ENCODE assay signal across 8 cellular contexts in genomic region chr5:96934291-96934694, GRCh38. TPM values are rescaled to one million over a fixed set of nuclear protein-coding genes. Genes with fewer than 3 reads are reported as not detected.
A peak's percentile ranks its signal among the peaks of the same experiment; 100 is the strongest.
DNase-seq lines count a peak whose midpoint lies in the region; ATAC-seq lines count a peak whose summit lies in the region.

No MANE protein-coding gene starts in this region.

- H3K9me3 ChIP-seq in BLaER1, result no peaks in the 10 kb centered on the region

- peak; percentile 37 for DNase-seq in H4 (ENCODE audit: low spot score)
- peak in 1 of 34 experiments; percentile 2 for DNase-seq in T-cell
- DNase-seq in fibroblast of peridontal ligament (ENCODE audit: extremely low read depth), result peak; percentile 68
- DNase-seq in NCI-H2227 treated with DMSO at 0.1 percent for 48 hours (lab: John Stamatoyannopoulos, UW), result no peak
- DNase-seq in medulla oblongata (ENCODE audit: extremely low spot score), result no peak

- POLR2A ChIA-PET in T-cell (lab: Charles Lee), result no interaction called here

- H3K27ac ChIP-seq in BLaER1, result peak overlapping the region; percentile 97
- H3K27ac ChIP-seq in rectal smooth muscle tissue (ENCODE audit: low read depth, low read length), result peak overlapping the region; percentile 95

- H3K4me3 ChIP-seq in BLaER1, result peak overlapping the region; percentile 82
- peak overlapping the region; percentile 72 for H3K4me3 ChIP-seq in rectal smooth muscle tissue (ENCODE audit: low read length)

- H3K27ac Mint-ChIP-seq in T-cell, result peak overlapping the region; percentile 96 to 100

- H3K27me3 ChIP-seq in BLaER1, result no peaks in the 10 kb centered on the region
- no peaks in the 10 kb centered on the region for H3K27me3 ChIP-seq in rectal smooth muscle tissue (ENCODE audit: control insufficient read depth, insufficient read depth, low read length)

- CTCF ChIA-PET in T-cell (lab: Charles Lee), result interaction anchor here in 1 of 2 donors (1.0 to 1.2 kb wide), 2 partner anchors 38 to 65 kb away, joined by 3 to 6 read pairs; no protein-coding TSS in a partner anchor

- peaks cover 20% of the 10 kb centered on the region; the same call in 1 of the 2 replicates for H4K20me1 ChIP-seq in BLaER1

- peak overlapping the region; percentile 89 to 94 (median 90) for H3K4me3 Mint-ChIP-seq in T-cell

- H3K4me1 ChIP-seq in BLaER1 (peaks cover 62% of the 10 kb centered on the region), rectal smooth muscle tissue (ENCODE audit: control insufficient read depth, insufficient read depth, low read length) (peaks cover 15% of the 10 kb centered on the region)

- no peaks in the 10 kb centered on the region for H3K27me3 Mint-ChIP-seq in T-cell

- peak overlapping the region; percentile 88 for H3K4me2 ChIP-seq in BLaER1

- ATAC-seq in T-cell (replicated peaks in 1 of 4) (no peak), HG03460 (IDR thresholded peaks at IDR 0.05; ENCODE audit: unreplicated experiment) (no peak)

- H3K36me3 Mint-ChIP-seq in T-cell, result peaks cover 4% of the 10 kb centered on the region

- H3K9ac ChIP-seq in BLaER1 (peak overlapping the region; percentile 89), rectal smooth muscle tissue (ENCODE audit: low read length) (peak overlapping the region; percentile 58)

- no peaks in the 10 kb centered on the region for H3K36me3 ChIP-seq in BLaER1
- H3K36me3 ChIP-seq in rectal smooth muscle tissue (ENCODE audit: control insufficient read depth, insufficient read depth, low read length), result no peaks in the 10 kb centered on the region

- peaks cover 69 to 72% (median 69%) of the 10 kb centered on the region in 3 donors for H3K4me1 Mint-ChIP-seq in T-cell

- H3K9me3 Mint-ChIP-seq in T-cell, result no peaks in the 10 kb centered on the region

RNA-seq across cellular contexts. Expression of gene LNPEP, which starts 1.6 kb away (rescaled TPM):
- 38.4 and 50.8 TPM in 2 replicates for total RNA-seq in H4 (2014; rRNA removed; shearing (Covaris generic))
- 100 to 1,000 TPM in 1 of 5 donors, 10 to 100 TPM in 4; 82.3 to 102 (median 86.3) TPM for total RNA-seq in T-cell

RNA-seq across cellular contexts. Expression of gene ERAP2, which starts 58.0 kb away (rescaled TPM):
- 3.9 and 8.8 TPM in 2 replicates for total RNA-seq in H4 (2014; rRNA removed; shearing (Covaris generic))
- total RNA-seq in T-cell, result 100 to 1,000 TPM in 1 of 5 donors, 10 to 100 TPM in 4; 40.4 to 162 (median 71.6) TPM

Comparison
In these comparisons a context has a peak if more than half of its experiments do, and no peak if none do; other contexts are left out.
1. DNase-seq: peak in H4 (single experiment) and fibroblast of peridontal ligament (single experiment); none in NCI-H2227 treated with DMSO at 0.1 percent for 48 hours (single experiment) and medulla oblongata (single experiment).